ENCODE assay signal across 8 cellular contexts in genomic region chrX:56563231-56564116, GRCh38. TPM values are rescaled to one million over a fixed set of nuclear protein-coding genes. Genes with fewer than 3 reads are reported as not detected.
DNase-seq lines count a peak whose midpoint lies in the region; ATAC-seq and TF ChIP-seq lines count a peak whose summit lies in the region.

TSS of gene UBQLN2 (plus strand) at chrX:56563627. CDS start at chrX:56563874, 247 bp downstream.

- no peaks in the 10 kb centered on the region for H3K4me1 ChIP-seq in breast epithelium
- peaks cover 3 to 47% (median 16%) of the 10 kb centered on the region in 6 donors for H3K4me1 ChIP-seq in spleen

- H3K9me3 ChIP-seq in WERI-Rb-1 (ENCODE audit: severe bottlenecking), result no peaks in the 10 kb centered on the region
- no peaks in the 10 kb centered on the region for H3K9me3 ChIP-seq in breast epithelium
- no peaks in the 10 kb centered on the region for H3K9me3 ChIP-seq in spleen

- TF ChIP-seq CTCF in WERI-Rb-1 (IDR thresholded peaks at IDR 0.05; ENCODE audit: low read depth, low read length) (no peak), breast epithelium (IDR thresholded peaks at IDR 0.05) (no peak), spleen (IDR thresholded peaks at IDR 0.05 in 8 of 11, conservative IDR thresholded peaks at IDR 0.05 in 3 of 11) (peak in 2 of 11 experiments; percentile 2 to 14)

- peaks cover 10 to 15% (median 13%) of the 10 kb centered on the region in 3 donors for H3K27me3 Mint-ChIP-seq in immature natural killer cell (ENCODE audit: low read depth in 3 of 3)

- TF ChIP-seq POLR2A in breast epithelium (IDR thresholded peaks at IDR 0.05) (peak; percentile 63), spleen (IDR thresholded peaks at IDR 0.05) (peak in 2 of 3 donors; percentile 28 to 64)

- DNase-seq in NK-92 treated with Interleukin-12 subunit alpha and Interleukin-12 subunit beta, amount 100 ng/mL, for 24 hours (lab: John Stamatoyannopoulos, UW), result peak; percentile 63
- no peak for DNase-seq in NK-92 (lab: John Stamatoyannopoulos, UW; ENCODE audit: unreplicated experiment)
- DNase-seq in NCI-H2171 (lab: John Stamatoyannopoulos, UW), result peak; percentile 72
- peak; percentile 79 for DNase-seq in WERI-Rb-1
- peak; percentile 67 to 77 for DNase-seq in breast epithelium (ENCODE audit: low spot score in 2 of 2)
- peak; percentile 82 to 84 (median 83) for DNase-seq in immature natural killer cell
- DNase-seq in spleen, result peak; percentile 93

- H3K36me3 Mint-ChIP-seq in immature natural killer cell, result no peaks in the 10 kb centered on the region

- peak within 1 kb of the TSS; percentile 91 to 99 (median 92) for H3K4me3 Mint-ChIP-seq in immature natural killer cell

- intact Hi-C loops in breast epithelium (cut with DNase I; ENCODE audit: low total_unique reads), result loop anchor here (5.0 kb wide), 1 partner anchor 821 kb away; no protein-coding TSS in a partner anchor
- intact Hi-C loops in spleen (cut with DNase I; ENCODE audit: low total_unique reads), result no loop called here

- H3K27me3 ChIP-seq in WERI-Rb-1 (ENCODE audit: insufficient read depth, low read depth, severe bottlenecking) (no peaks in the 10 kb centered on the region), breast epithelium (peaks cover 0 to 29% of the 10 kb centered on the region in 2 donors), spleen (replicated peaks in 1 of 7) (peaks cover 0 to 7% (median 0%) of the 10 kb centered on the region in 7 donors)

- H3K4me3 ChIP-seq in WERI-Rb-1 (ENCODE audit: low read depth, low read length), result peak within 1 kb of the TSS; percentile 84
- H3K4me3 ChIP-seq in breast epithelium, result peak within 1 kb of the TSS; percentile 62 to 72 (median 66)
- H3K4me3 ChIP-seq in spleen, result peak within 1 kb of the TSS; percentile 40 to 69 (median 52)

- ATAC-seq in HG03060 (IDR thresholded peaks at IDR 0.05; ENCODE audit: low read depth, unreplicated experiment), result peak; percentile 42

- peak within 1 kb of the TSS; percentile 96 to 100 (median 99) for H3K27ac Mint-ChIP-seq in immature natural killer cell

- H3K36me3 ChIP-seq in WERI-Rb-1 (peaks cover 16% of the 10 kb centered on the region), breast epithelium (no peaks in the 10 kb centered on the region), spleen (no peaks in the 10 kb centered on the region)

- H3K9me3 Mint-ChIP-seq in immature natural killer cell, result peaks cover 0 to 2% (median 0%) of the 10 kb centered on the region in 6 donors

- H3K4me1 Mint-ChIP-seq in immature natural killer cell, result peaks cover 35 to 41% of the 10 kb centered on the region in 2 donors

- 0 to 29% (median 2%) methylated on average over 34 to 70 of the region's 70 CpGs for WGBS in spleen, 5 donors

- H3K27ac ChIP-seq in WERI-Rb-1 (peak within 1 kb of the TSS; percentile 92), breast epithelium (peak within 1 kb of the TSS; percentile 96 to 98), spleen (peak within 1 kb of the TSS; percentile 88 to 97 (median 94))

RNA-seq across cellular contexts. Expression of gene UBQLN2, which starts in this region (rescaled TPM):
- total RNA-seq in breast epithelium, result 10 to 100 TPM; 19.4 to 24.7 (median 21.3) TPM
- 10 to 100 TPM; 23.5 to 47.0 (median 26.1) TPM for polyA plus RNA-seq in immature natural killer cell
- total RNA-seq in spleen, result 10 to 100 TPM; 25.4 to 30.5 (median 27.0) TPM
- polyA plus RNA-seq in spleen, result 10 to 100 TPM in 1 of 3 donors, 1 to 10 TPM in 2; 8.2 to 11.9 (median 9.9) TPM
